In the genomic region with DNA sequence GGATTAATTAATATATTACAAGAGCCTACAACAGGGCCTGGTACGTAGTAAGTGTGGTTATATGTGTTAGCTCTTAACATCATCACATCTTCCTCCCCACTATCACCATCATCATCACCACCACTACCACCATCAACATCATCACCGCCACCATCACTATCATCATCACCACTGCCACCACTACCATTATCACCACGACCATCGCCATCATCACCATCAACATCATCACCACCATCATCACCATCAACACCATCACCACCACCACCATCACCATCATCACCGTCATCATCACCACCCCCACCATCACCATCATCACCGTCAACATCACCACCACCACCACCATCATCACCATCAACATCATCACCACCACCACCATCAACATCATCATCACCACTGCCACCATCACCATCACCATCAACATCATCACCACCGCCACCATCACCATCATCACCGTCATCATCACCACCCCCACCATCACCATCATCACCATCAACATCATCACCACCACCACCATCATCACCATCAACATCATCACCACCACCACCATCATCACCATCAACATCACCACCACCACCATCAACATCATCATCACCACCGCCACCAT, we compare ENCODE assay signal across 1 cellular context.
TF ChIP-seq lines count a peak whose summit lies in the region.

No MANE protein-coding gene starts in this region.

TF ChIP-seq in IMR-90, 13 proteins besides CTCF, POLR2A, EP300 and RAD21:
- no peak for TF ChIP-seq SMC3 (IDR thresholded peaks at IDR 0.05; ENCODE audit: low read depth, low read length)
- no peak for TF ChIP-seq MAZ (IDR thresholded peaks at IDR 0.05; ENCODE audit: borderline replicate concordance, low read depth, low read length)
- TF ChIP-seq NFE2L2 (IDR thresholded peaks at IDR 0.05; ENCODE audit: low read depth, low read length): no peak
